Comparison of ENCODE assay signal across 1 cellular context in the genomic region with DNA sequence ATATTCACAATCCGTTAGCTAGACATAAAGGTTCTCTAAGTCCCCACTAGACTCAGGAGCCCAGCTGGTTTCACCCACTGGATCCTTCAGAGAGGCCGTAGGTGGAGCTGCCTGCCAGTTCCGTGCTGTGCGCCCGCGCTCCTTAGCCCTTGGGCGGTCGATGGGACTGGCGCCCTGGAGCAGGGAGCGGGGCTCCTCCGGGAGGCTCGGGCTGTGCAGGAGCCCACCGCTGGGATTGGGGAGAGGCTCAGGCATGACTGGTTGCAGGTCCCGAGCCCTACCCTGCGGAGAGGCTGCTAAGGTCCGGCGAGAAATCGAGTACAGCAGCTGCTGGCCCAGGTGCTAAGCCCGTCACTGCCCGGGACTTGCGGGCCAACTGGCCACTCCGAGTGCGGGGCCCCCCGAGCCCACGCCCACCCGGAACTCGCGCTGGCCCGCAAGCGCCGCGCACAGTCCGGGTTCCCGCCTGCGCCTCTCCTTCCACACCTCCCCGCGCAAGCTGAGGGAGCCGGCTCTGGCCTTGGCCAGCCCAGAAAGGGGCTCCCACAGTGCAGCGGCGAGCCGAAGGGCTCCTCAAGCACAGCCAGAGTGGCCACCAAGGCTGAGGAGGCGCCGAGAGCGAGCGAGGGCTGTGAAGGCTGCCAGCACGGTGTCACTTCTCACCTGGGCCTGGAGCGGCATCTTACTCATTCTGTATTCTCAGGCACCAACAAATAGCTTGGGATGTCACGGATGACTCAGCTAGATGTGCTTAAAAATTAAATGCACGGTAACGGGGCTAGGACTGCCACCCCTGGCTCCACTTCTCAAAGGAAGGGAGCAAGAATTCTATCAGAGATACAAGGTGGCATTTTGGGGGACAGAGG.
TF ChIP-seq lines count a peak whose summit lies in the region.

No MANE protein-coding gene starts in this region.

TF ChIP-seq in HepG2, 621 proteins besides CTCF, POLR2A, EP300 and RAD21:
- TF ChIP-seq DMAP1 (CRISPR knock-in tag; IDR thresholded peaks at IDR 0.05) = no peak
- TF ChIP-seq GABPA (IDR thresholded peaks at IDR 0.05; ENCODE audit: low read depth, low read length) = no peak
- no peak for TF ChIP-seq GABPA (CRISPR knock-in tag; IDR thresholded peaks at IDR 0.05; ENCODE audit: low read depth)
- no peak for TF ChIP-seq ZBTB37 (CRISPR knock-in tag; IDR thresholded peaks at IDR 0.05)
- TF ChIP-seq, protein P1, sequence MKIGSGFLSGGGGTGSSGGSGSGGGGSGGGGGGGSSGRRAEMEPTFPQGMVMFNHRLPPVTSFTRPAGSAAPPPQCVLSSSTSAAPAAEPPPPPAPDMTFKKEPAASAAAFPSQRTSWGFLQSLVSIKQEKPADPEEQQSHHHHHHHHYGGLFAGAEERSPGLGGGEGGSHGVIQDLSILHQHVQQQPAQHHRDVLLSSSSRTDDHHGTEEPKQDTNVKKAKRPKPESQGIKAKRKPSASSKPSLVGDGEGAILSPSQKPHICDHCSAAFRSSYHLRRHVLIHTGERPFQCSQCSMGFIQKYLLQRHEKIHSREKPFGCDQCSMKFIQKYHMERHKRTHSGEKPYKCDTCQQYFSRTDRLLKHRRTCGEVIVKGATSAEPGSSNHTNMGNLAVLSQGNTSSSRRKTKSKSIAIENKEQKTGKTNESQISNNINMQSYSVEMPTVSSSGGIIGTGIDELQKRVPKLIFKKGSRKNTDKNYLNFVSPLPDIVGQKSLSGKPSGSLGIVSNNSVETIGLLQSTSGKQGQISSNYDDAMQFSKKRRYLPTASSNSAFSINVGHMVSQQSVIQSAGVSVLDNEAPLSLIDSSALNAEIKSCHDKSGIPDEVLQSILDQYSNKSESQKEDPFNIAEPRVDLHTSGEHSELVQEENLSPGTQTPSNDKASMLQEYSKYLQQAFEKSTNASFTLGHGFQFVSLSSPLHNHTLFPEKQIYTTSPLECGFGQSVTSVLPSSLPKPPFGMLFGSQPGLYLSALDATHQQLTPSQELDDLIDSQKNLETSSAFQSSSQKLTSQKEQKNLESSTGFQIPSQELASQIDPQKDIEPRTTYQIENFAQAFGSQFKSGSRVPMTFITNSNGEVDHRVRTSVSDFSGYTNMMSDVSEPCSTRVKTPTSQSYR (CRISPR knock-in tag; IDR thresholded peaks at IDR 0.05; ENCODE audit: borderline replicate concordance) = no peak
- TF ChIP-seq ZHX2 (IDR thresholded peaks at IDR 0.05; ENCODE audit: low read depth) = no peak
- TF ChIP-seq ZHX2 (CRISPR knock-in tag; IDR thresholded peaks at IDR 0.05; ENCODE audit: borderline replicate concordance) = no peak
- TF ChIP-seq ARID4A (CRISPR knock-in tag; IDR thresholded peaks at IDR 0.05; ENCODE audit: borderline replicate concordance) = no peak
TF ChIP-seq in HepG2: peak in this region for 0.
